In genomic region chr15:22844421-22845288, GRCh38 we compare ENCODE assay signal across 1 cellular context.
A peak's percentile ranks its signal among the peaks of the same experiment; 100 is the strongest.
TF ChIP-seq lines count a peak whose summit lies in the region.

No MANE protein-coding gene starts in this region.

TF ChIP-seq in HepG2, 621 proteins besides CTCF, POLR2A, EP300 and RAD21 (continued from another document and continues in another):
- TF ChIP-seq ZNF687 (CRISPR knock-in tag; IDR thresholded peaks at IDR 0.05) (peak; percentile 27; the same call in 1 of the 2 replicates), SOX13 (IDR thresholded peaks at IDR 0.05) (no peak), SOX13 (CRISPR knock-in tag; conservative IDR thresholded peaks at IDR 0.05 in 1 of 2, IDR thresholded peaks at IDR 0.05 in 1 of 2) (peak in 1 of 2 experiments; percentile 40; a peak in 2 of 4 replicates), ZMYM3 (CRISPR knock-in tag; IDR thresholded peaks at IDR 0.05) (peak; percentile 64; the same call in 1 of the 2 replicates), TFAP4 (IDR thresholded peaks at IDR 0.05; ENCODE audit: borderline replicate concordance, low read depth) (peak; percentile 50; the same call in 1 of the 2 replicates), ZNF451 (CRISPR knock-in tag; IDR thresholded peaks at IDR 0.05) (no peak), CEBPB (IDR thresholded peaks at IDR 0.05; ENCODE audit: borderline replicate concordance, low read depth, low read length) (peak; percentile 25; the same call in 1 of the 2 replicates), HOXD1 (CRISPR knock-in tag; IDR thresholded peaks at IDR 0.05) (no peak), ZNF281 (CRISPR knock-in tag; IDR thresholded peaks at IDR 0.05; ENCODE audit: borderline replicate concordance) (no peak), ZNF501 (CRISPR knock-in tag; IDR thresholded peaks at IDR 0.05) (peak; percentile 39; the same call in 1 of the 2 replicates), NR2F1 (CRISPR knock-in tag; IDR thresholded peaks at IDR 0.05) (peak in 1 of 2 experiments; percentile 42; a peak in 1 of 4 replicates), SOX6 (IDR thresholded peaks at IDR 0.05) (no peak), SOX6 (CRISPR knock-in tag; IDR thresholded peaks at IDR 0.05) (peak; percentile 45), PHF20 (CRISPR knock-in tag; IDR thresholded peaks at IDR 0.05) (no peak), ZNF20 (CRISPR knock-in tag; IDR thresholded peaks at IDR 0.05) (no peak), FOXP4 (CRISPR knock-in tag; IDR thresholded peaks at IDR 0.05) (peak; percentile 29; the same call in 1 of the 2 replicates), ZNF441 (CRISPR knock-in tag; IDR thresholded peaks at IDR 0.05; ENCODE audit: borderline replicate concordance) (0 out of 2 replicates have a peak, but pooled peaks have one; percentile 75), TCF7 (IDR thresholded peaks at IDR 0.05; ENCODE audit: low read depth) (peak; percentile 56; the same call in 1 of the 2 replicates), DBP (CRISPR knock-in tag; IDR thresholded peaks at IDR 0.05; ENCODE audit: not compliant biosample characterization) (no peak), ASH2L (IDR thresholded peaks at IDR 0.05; ENCODE audit: insufficient read length, low read depth, low read length) (peak; percentile 37), CREM (IDR thresholded peaks at IDR 0.05) (peak; percentile 13; the same call in 1 of the 2 replicates), CREM (CRISPR knock-in tag; IDR thresholded peaks at IDR 0.05) (no peak), PITX1 (CRISPR knock-in tag; IDR thresholded peaks at IDR 0.05) (0 out of 2 replicates have a peak, but pooled peaks have one; percentile 34), ZBTB33 (CRISPR knock-in tag; IDR thresholded peaks at IDR 0.05) (0 out of 2 replicates have a peak, but pooled peaks have one; percentile 14), PHF21A (CRISPR knock-in tag; IDR thresholded peaks at IDR 0.05) (peak; percentile 45), NR2F2 (IDR thresholded peaks at IDR 0.05; ENCODE audit: borderline replicate concordance, low read depth) (0 out of 2 replicates have a peak, but pooled peaks have one; percentile 43), NR2F6 (IDR thresholded peaks at IDR 0.05) (peak; percentile 49; the same call in 1 of the 2 replicates), NR2F6 (CRISPR knock-in tag; IDR thresholded peaks at IDR 0.05) (peak; percentile 73; the same call in 1 of the 2 replicates)
- TF ChIP-seq, protein P1, sequence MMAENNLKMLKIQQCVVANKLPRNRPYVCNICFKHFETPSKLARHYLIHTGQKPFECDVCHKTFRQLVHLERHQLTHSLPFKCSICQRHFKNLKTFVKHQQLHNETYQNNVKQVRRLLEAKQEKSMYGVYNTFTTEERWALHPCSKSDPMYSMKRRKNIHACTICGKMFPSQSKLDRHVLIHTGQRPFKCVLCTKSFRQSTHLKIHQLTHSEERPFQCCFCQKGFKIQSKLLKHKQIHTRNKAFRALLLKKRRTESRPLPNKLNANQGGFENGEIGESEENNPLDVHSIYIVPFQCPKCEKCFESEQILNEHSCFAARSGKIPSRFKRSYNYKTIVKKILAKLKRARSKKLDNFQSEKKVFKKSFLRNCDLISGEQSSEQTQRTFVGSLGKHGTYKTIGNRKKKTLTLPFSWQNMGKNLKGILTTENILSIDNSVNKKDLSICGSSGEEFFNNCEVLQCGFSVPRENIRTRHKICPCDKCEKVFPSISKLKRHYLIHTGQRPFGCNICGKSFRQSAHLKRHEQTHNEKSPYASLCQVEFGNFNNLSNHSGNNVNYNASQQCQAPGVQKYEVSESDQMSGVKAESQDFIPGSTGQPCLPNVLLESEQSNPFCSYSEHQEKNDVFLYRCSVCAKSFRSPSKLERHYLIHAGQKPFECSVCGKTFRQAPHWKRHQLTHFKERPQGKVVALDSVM (CRISPR knock-in tag; IDR thresholded peaks at IDR 0.05), result peak; percentile 89
- TF ChIP-seq, protein P2, sequence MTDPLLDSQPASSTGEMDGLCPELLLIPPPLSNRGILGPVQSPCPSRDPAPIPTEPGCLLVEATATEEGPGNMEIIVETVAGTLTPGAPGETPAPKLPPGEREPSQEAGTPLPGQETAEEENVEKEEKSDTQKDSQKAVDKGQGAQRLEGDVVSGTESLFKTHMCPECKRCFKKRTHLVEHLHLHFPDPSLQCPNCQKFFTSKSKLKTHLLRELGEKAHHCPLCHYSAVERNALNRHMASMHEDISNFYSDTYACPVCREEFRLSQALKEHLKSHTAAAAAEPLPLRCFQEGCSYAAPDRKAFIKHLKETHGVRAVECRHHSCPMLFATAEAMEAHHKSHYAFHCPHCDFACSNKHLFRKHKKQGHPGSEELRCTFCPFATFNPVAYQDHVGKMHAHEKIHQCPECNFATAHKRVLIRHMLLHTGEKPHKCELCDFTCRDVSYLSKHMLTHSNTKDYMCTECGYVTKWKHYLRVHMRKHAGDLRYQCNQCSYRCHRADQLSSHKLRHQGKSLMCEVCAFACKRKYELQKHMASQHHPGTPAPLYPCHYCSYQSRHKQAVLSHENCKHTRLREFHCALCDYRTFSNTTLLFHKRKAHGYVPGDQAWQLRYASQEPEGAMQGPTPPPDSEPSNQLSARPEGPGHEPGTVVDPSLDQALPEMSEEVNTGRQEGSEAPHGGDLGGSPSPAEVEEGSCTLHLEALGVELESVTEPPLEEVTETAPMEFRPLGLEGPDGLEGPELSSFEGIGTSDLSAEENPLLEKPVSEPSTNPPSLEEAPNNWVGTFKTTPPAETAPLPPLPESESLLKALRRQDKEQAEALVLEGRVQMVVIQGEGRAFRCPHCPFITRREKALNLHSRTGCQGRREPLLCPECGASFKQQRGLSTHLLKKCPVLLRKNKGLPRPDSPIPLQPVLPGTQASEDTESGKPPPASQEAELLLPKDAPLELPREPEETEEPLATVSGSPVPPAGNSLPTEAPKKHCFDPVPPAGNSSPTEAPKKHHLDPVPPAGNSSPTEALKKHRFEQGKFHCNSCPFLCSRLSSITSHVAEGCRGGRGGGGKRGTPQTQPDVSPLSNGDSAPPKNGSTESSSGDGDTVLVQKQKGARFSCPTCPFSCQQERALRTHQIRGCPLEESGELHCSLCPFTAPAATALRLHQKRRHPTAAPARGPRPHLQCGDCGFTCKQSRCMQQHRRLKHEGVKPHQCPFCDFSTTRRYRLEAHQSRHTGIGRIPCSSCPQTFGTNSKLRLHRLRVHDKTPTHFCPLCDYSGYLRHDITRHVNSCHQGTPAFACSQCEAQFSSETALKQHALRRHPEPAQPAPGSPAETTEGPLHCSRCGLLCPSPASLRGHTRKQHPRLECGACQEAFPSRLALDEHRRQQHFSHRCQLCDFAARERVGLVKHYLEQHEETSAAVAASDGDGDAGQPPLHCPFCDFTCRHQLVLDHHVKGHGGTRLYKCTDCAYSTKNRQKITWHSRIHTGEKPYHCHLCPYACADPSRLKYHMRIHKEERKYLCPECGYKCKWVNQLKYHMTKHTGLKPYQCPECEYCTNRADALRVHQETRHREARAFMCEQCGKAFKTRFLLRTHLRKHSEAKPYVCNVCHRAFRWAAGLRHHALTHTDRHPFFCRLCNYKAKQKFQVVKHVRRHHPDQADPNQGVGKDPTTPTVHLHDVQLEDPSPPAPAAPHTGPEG (CRISPR knock-in tag; IDR thresholded peaks at IDR 0.05), result no peak
- TF ChIP-seq, protein P3, sequence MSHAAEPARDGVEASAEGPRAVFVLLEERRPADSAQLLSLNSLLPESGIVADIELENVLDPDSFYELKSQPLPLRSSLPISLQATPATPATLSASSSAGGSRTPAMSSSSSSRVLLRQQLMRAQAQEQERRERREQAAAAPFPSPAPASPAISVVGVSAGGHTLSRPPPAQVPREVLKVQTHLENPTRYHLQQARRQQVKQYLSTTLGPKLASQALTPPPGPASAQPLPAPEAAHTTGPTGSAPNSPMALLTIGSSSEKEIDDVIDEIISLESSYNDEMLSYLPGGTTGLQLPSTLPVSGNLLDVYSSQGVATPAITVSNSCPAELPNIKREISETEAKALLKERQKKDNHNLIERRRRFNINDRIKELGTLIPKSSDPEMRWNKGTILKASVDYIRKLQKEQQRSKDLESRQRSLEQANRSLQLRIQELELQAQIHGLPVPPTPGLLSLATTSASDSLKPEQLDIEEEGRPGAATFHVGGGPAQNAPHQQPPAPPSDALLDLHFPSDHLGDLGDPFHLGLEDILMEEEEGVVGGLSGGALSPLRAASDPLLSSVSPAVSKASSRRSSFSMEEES (CRISPR knock-in tag; IDR thresholded peaks at IDR 0.05), result peak; percentile 36; the same call in 1 of the 2 replicates
